ENCODE assay signal across 1 cellular context in the genomic region with DNA sequence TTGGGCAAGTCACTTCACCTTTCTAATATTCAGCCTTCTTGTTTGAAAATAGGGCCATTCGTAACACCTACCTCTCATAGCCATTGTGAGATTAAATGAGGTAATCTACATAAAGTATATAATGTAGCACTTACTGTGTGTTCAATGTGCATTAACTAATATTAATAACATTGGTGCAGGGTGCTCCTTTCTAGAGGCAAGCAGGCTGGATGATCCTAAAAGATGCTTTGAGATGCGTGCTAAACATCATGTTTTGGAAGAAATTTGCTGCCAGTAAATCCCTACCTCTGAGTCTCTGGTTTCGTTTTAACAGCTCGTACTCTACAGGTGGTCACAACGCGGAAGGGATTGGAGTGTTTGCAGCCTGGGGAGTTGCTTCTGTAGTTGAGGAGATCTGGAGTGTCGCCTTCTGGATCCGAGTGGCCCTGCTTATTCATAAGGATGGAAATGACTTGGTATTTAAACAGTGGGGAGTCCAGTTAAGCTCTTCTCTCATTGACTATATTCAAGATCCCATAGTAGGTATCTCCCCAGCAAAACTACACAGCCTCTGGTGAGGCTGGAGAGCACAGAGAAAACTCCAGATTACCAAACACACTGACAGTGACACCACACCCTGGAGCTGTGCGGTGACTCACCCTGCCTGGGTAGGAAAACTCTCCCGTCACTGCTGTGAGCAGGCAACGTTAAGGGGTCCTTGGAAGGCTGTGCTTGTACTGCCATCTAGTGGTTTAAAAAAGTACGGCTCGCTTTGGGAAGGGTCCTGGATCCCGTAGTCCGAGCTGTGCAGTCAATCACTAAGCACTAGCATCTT.
TF ChIP-seq lines count a peak whose summit lies in the region.

No MANE protein-coding gene starts in this region.

TF ChIP-seq in K562, 482 proteins besides CTCF, POLR2A, EP300 and RAD21 (continued from another document and continues in another):
- TF ChIP-seq, protein P1, sequence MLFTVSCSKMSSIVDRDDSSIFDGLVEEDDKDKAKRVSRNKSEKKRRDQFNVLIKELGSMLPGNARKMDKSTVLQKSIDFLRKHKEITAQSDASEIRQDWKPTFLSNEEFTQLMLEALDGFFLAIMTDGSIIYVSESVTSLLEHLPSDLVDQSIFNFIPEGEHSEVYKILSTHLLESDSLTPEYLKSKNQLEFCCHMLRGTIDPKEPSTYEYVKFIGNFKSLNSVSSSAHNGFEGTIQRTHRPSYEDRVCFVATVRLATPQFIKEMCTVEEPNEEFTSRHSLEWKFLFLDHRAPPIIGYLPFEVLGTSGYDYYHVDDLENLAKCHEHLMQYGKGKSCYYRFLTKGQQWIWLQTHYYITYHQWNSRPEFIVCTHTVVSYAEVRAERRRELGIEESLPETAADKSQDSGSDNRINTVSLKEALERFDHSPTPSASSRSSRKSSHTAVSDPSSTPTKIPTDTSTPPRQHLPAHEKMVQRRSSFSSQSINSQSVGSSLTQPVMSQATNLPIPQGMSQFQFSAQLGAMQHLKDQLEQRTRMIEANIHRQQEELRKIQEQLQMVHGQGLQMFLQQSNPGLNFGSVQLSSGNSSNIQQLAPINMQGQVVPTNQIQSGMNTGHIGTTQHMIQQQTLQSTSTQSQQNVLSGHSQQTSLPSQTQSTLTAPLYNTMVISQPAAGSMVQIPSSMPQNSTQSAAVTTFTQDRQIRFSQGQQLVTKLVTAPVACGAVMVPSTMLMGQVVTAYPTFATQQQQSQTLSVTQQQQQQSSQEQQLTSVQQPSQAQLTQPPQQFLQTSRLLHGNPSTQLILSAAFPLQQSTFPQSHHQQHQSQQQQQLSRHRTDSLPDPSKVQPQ (CRISPR knock-in tag; IDR thresholded peaks at IDR 0.05; ENCODE audit: borderline replicate concordance), result no peak
- TF ChIP-seq KDM1A (IDR thresholded peaks at IDR 0.05) (no peak), TEAD4 (IDR thresholded peaks at IDR 0.05; ENCODE audit: low read length) (0 out of 2 replicates have a peak, but pooled peaks have one; percentile 36), TEAD4 (CRISPR knock-in tag; IDR thresholded peaks at IDR 0.05; ENCODE audit: borderline replicate concordance) (no peak), PTRF (tag; IDR thresholded peaks at IDR 0.05) (no peak), FOXM1 (IDR thresholded peaks at IDR 0.05; ENCODE audit: low read depth) (no peak), FOXM1 (CRISPR knock-in tag; IDR thresholded peaks at IDR 0.05; ENCODE audit: low read depth) (no peak), POU5F1 (IDR thresholded peaks at IDR 0.05; ENCODE audit: borderline replicate concordance, low read depth, low read length, partially characterized antibody) (no peak), CEBPG (CRISPR knock-in tag; IDR thresholded peaks at IDR 0.05) (peak; percentile 41; the same call in 1 of the 2 replicates), CEBPG (tag; conservative IDR thresholded peaks at IDR 0.05 in 1 of 2, IDR thresholded peaks at IDR 0.05 in 1 of 2) (no peak; a peak in 1 of 4 replicates), RBFOX2 (IDR thresholded peaks at IDR 0.05; ENCODE audit: low read depth, low read length) (no peak), CHD2 (IDR thresholded peaks at IDR 0.05; ENCODE audit: low read depth, low read length) (no peak), NFE2 (IDR thresholded peaks at IDR 0.05; ENCODE audit: low read depth) (peak; percentile 82), TRIM28 (IDR thresholded peaks at IDR 0.05) (no peak), ZNF445 (CRISPR knock-in tag; IDR thresholded peaks at IDR 0.05; ENCODE audit: low read depth) (no peak), HNRNPUL1 (IDR thresholded peaks at IDR 0.05; ENCODE audit: low read length) (no peak), RFX5 (IDR thresholded peaks at IDR 0.05; ENCODE audit: low read depth, low read length) (no peak), MYBL2 (IDR thresholded peaks at IDR 0.05; ENCODE audit: low read depth) (no peak), MYBL2 (CRISPR knock-in tag; IDR thresholded peaks at IDR 0.05; ENCODE audit: borderline replicate concordance) (no peak), CTBP1 (IDR thresholded peaks at IDR 0.05; ENCODE audit: borderline replicate concordance) (peak; percentile 51; the same call in 1 of the 2 replicates), ZNF311 (CRISPR knock-in tag; IDR thresholded peaks at IDR 0.05) (no peak), ZNF174 (CRISPR knock-in tag; IDR thresholded peaks at IDR 0.05) (no peak), RHOXF2B (CRISPR knock-in tag; conservative IDR thresholded peaks at IDR 0.05) (no peak), ZNF197 (CRISPR knock-in tag; IDR thresholded peaks at IDR 0.05; ENCODE audit: low read depth) (no peak), GTF2F1 (IDR thresholded peaks at IDR 0.05; ENCODE audit: low read depth, low read length) (no peak), TAF1 (IDR thresholded peaks at IDR 0.05; ENCODE audit: control insufficient read depth, extremely low read depth, insufficient read depth, low read length, severe bottlenecking) (no peak), XRCC5 (IDR thresholded peaks at IDR 0.05; ENCODE audit: low read depth, low read length) (no peak), DIDO1 (tag; IDR thresholded peaks at IDR 0.05; ENCODE audit: low read depth) (no peak), CBX8 (IDR thresholded peaks at IDR 0.05; ENCODE audit: borderline replicate concordance, extremely low read depth, low read depth, low read length, poor library complexity, severe bottlenecking) (no peak), ZNF316 (IDR thresholded peaks at IDR 0.05) (0 out of 2 replicates have a peak, but pooled peaks have one; percentile 20), CHD1 (IDR thresholded peaks at IDR 0.05; ENCODE audit: low read length) (no peak), SLC30A9 (CRISPR knock-in tag; IDR thresholded peaks at IDR 0.05) (no peak), HDAC3 (IDR thresholded peaks at IDR 0.05; ENCODE audit: borderline replicate concordance, partially characterized antibody) (no peak), MYNN (IDR thresholded peaks at IDR 0.05) (peak; percentile 72; the same call in 1 of the 2 replicates), MYNN (CRISPR knock-in tag; IDR thresholded peaks at IDR 0.05) (no peak), PCBP2 (IDR thresholded peaks at IDR 0.05; ENCODE audit: low read depth, low read length, poor library complexity, severe bottlenecking) (no peak), HMG20B (CRISPR knock-in tag; IDR thresholded peaks at IDR 0.05) (no peak), ZNF253 (CRISPR knock-in tag; conservative IDR thresholded peaks at IDR 0.05) (no peak), SPI1 (IDR thresholded peaks at IDR 0.05; ENCODE audit: borderline replicate concordance, low read depth, low read length) (no peak), TSC22D4 (tag; IDR thresholded peaks at IDR 0.05) (no peak), PTTG1 (tag; IDR thresholded peaks at IDR 0.05; ENCODE audit: low read depth) (no peak), FIP1L1 (IDR thresholded peaks at IDR 0.05; ENCODE audit: low read depth, low read length, poor library complexity, severe bottlenecking) (no peak), HDAC2 (IDR thresholded peaks at IDR 0.05) (no peak), POLR2H (tag; IDR thresholded peaks at IDR 0.05; ENCODE audit: low read depth) (no peak), SAFB2 (IDR thresholded peaks at IDR 0.05; ENCODE audit: borderline replicate concordance, low read depth, low read length, severe bottlenecking) (no peak), ZNF561 (CRISPR knock-in tag; conservative IDR thresholded peaks at IDR 0.05) (no peak), MTA1 (IDR thresholded peaks at IDR 0.05; ENCODE audit: borderline replicate concordance) (no peak), ZNF184 (CRISPR knock-in tag; IDR thresholded peaks at IDR 0.05) (no peak), CCNT2 (IDR thresholded peaks at IDR 0.05; ENCODE audit: borderline replicate concordance, extremely low read depth, insufficient read length, low read depth, low read length) (no peak), ZKSCAN3 (CRISPR knock-in tag; IDR thresholded peaks at IDR 0.05) (no peak)
- TF ChIP-seq, protein P2, sequence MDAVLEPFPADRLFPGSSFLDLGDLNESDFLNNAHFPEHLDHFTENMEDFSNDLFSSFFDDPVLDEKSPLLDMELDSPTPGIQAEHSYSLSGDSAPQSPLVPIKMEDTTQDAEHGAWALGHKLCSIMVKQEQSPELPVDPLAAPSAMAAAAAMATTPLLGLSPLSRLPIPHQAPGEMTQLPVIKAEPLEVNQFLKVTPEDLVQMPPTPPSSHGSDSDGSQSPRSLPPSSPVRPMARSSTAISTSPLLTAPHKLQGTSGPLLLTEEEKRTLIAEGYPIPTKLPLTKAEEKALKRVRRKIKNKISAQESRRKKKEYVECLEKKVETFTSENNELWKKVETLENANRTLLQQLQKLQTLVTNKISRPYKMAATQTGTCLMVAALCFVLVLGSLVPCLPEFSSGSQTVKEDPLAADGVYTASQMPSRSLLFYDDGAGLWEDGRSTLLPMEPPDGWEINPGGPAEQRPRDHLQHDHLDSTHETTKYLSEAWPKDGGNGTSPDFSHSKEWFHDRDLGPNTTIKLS (IDR thresholded peaks at IDR 0.05; ENCODE audit: borderline replicate concordance, low read depth), result 0 out of 2 replicates have a peak, but pooled peaks have one; percentile 19
- TF ChIP-seq, protein P3, sequence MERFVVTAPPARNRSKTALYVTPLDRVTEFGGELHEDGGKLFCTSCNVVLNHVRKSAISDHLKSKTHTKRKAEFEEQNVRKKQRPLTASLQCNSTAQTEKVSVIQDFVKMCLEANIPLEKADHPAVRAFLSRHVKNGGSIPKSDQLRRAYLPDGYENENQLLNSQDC (CRISPR knock-in tag; IDR thresholded peaks at IDR 0.05), result no peak
- TF ChIP-seq, protein P4, sequence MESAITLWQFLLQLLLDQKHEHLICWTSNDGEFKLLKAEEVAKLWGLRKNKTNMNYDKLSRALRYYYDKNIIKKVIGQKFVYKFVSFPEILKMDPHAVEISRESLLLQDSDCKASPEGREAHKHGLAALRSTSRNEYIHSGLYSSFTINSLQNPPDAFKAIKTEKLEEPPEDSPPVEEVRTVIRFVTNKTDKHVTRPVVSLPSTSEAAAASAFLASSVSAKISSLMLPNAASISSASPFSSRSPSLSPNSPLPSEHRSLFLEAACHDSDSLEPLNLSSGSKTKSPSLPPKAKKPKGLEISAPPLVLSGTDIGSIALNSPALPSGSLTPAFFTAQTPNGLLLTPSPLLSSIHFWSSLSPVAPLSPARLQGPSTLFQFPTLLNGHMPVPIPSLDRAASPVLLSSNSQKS (CRISPR knock-in tag; IDR thresholded peaks at IDR 0.05), result no peak
- TF ChIP-seq, protein P5, sequence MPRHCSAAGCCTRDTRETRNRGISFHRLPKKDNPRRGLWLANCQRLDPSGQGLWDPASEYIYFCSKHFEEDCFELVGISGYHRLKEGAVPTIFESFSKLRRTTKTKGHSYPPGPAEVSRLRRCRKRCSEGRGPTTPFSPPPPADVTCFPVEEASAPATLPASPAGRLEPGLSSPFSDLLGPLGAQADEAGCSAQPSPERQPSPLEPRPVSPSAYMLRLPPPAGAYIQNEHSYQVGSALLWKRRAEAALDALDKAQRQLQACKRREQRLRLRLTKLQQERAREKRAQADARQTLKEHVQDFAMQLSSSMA (CRISPR knock-in tag; IDR thresholded peaks at IDR 0.05), result no peak
- TF ChIP-seq, protein P6, sequence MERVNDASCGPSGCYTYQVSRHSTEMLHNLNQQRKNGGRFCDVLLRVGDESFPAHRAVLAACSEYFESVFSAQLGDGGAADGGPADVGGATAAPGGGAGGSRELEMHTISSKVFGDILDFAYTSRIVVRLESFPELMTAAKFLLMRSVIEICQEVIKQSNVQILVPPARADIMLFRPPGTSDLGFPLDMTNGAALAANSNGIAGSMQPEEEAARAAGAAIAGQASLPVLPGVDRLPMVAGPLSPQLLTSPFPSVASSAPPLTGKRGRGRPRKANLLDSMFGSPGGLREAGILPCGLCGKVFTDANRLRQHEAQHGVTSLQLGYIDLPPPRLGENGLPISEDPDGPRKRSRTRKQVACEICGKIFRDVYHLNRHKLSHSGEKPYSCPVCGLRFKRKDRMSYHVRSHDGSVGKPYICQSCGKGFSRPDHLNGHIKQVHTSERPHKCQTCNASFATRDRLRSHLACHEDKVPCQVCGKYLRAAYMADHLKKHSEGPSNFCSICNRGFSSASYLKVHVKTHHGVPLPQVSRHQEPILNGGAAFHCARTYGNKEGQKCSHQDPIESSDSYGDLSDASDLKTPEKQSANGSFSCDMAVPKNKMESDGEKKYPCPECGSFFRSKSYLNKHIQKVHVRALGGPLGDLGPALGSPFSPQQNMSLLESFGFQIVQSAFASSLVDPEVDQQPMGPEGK (CRISPR knock-in tag; IDR thresholded peaks at IDR 0.05; ENCODE audit: borderline replicate concordance), result no peak
- TF ChIP-seq, protein P7, sequence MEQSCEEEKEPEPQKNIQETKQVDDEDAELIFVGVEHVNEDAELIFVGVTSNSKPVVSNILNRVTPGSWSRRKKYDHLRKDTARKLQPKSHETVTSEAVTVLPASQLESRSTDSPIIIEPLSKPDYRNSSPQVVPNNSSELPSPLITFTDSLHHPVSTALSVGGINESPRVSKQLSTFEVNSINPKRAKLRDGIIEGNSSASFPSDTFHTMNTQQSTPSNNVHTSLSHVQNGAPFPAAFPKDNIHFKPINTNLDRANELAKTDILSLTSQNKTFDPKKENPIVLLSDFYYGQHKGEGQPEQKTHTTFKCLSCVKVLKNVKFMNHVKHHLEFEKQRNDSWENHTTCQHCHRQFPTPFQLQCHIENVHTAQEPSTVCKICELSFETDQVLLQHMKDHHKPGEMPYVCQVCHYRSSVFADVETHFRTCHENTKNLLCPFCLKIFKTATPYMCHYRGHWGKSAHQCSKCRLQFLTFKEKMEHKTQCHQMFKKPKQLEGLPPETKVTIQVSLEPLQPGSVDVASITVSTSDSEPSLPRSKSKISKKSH (CRISPR knock-in tag; IDR thresholded peaks at IDR 0.05), result no peak
- TF ChIP-seq, protein P8, sequence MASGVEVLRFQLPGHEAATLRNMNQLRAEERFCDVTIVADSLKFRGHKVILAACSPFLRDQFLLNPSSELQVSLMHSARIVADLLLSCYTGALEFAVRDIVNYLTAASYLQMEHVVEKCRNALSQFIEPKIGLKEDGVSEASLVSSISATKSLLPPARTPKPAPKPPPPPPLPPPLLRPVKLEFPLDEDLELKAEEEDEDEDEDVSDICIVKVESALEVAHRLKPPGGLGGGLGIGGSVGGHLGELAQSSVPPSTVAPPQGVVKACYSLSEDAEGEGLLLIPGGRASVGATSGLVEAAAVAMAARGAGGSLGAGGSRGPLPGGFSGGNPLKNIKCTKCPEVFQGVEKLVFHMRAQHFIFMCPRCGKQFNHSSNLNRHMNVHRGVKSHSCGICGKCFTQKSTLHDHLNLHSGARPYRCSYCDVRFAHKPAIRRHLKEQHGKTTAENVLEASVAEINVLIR (CRISPR knock-in tag; IDR thresholded peaks at IDR 0.05), result no peak
- TF ChIP-seq, protein P9, sequence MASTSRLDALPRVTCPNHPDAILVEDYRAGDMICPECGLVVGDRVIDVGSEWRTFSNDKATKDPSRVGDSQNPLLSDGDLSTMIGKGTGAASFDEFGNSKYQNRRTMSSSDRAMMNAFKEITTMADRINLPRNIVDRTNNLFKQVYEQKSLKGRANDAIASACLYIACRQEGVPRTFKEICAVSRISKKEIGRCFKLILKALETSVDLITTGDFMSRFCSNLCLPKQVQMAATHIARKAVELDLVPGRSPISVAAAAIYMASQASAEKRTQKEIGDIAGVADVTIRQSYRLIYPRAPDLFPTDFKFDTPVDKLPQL (IDR thresholded peaks at IDR 0.05; ENCODE audit: extremely low read depth, insufficient read length), result no peak
- TF ChIP-seq, protein P10, sequence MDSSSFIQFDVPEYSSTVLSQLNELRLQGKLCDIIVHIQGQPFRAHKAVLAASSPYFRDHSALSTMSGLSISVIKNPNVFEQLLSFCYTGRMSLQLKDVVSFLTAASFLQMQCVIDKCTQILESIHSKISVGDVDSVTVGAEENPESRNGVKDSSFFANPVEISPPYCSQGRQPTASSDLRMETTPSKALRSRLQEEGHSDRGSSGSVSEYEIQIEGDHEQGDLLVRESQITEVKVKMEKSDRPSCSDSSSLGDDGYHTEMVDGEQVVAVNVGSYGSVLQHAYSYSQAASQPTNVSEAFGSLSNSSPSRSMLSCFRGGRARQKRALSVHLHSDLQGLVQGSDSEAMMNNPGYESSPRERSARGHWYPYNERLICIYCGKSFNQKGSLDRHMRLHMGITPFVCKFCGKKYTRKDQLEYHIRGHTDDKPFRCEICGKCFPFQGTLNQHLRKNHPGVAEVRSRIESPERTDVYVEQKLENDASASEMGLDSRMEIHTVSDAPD (CRISPR knock-in tag; IDR thresholded peaks at IDR 0.05), result no peak
